Comparison of ENCODE assay signal across 8 cellular contexts in the genomic region with DNA sequence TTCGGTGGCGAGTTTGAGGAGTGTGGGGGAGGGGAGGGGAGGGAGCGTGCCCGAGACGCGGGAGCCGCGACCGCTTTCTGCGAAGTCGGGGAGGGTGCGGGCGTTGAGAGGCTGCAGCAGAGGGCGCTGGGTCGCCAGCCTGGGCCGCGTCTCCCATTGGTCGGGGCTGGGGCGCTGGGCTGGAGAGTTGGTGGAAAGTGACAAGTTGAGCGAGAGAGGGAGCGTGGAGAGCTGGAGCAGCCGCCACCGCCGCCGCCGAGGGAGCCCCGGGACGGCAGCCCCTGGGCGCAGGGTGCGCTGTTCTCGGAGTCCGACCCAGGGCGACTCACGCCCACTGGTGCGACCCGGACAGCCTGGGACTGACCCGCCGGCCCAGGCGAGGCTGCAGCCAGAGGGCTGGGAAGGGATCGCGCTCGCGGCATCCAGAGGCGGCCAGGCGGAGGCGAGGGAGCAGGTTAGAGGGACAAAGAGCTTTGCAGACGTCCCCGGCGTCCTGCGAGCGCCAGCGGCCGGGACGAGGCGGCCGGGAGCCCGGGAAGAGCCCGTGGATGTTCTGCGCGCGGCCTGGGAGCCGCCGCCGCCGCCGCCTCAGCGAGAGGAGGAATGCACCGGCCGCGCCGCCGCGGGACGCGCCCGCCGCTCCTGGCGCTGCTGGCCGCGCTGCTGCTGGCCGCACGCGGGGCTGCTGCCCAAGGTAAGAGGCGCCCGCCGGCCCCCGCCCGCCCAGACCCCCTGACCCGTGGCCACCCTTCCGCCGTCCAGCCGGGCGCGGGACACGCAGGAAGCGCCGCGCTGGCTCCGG. TPM values are rescaled to one million over a fixed set of nuclear protein-coding genes. Genes with fewer than 3 reads are reported as not detected.
DNase-seq lines count a peak whose midpoint lies in the region; ATAC-seq and TF ChIP-seq lines count a peak whose summit lies in the region.

A gene (plus strand): TSS at position 203 of the 802 bp plus-strand sequence.

- peaks cover 10% of the 10 kb centered on the region for H3K27me3 Mint-ChIP-seq in GM23338 (ENCODE audit: insufficient read depth, low read depth, poor library complexity)
- peaks cover 66% of the 10 kb centered on the region for H3K27me3 Mint-ChIP-seq in T-helper 1 cell treated with Interleukin-12 subunit alpha and Interleukin-12 subunit beta and Interleukin-4 antibody, amounts not matched to agents 30 μg/mL and 1 μg/mL, for 36 hours (ENCODE audit: low read depth)

- peak within 1 kb of the TSS; percentile 81 for H3K4me2 ChIP-seq in GM23338

- H3K4me3 ChIP-seq in GM23338 (peak within 1 kb of the TSS; percentile 72), cardiac fibroblast (replicated peaks in 1 of 2; ENCODE audit: low read depth in 2 of 2, low read length in 2 of 2) (peak within 1 kb of the TSS; percentile 80 to 88), skeletal muscle cell (ENCODE audit: low read depth, low read length) (peak within 1 kb of the TSS; percentile 87)

- H3K36me3 ChIP-seq in GM23338 (ENCODE audit: insufficient read depth): no peaks in the 10 kb centered on the region

- H3K27ac ChIP-seq in GM23338 (ENCODE audit: low read depth): peak within 1 kb of the TSS; percentile 98

- TF ChIP-seq CTCF in GM23338 (conservative IDR thresholded peaks at IDR 0.05; ENCODE audit: low read depth in 2 of 2): peak; percentile 49 to 87
- TF ChIP-seq CTCF in cardiac fibroblast (IDR thresholded peaks at IDR 0.05; ENCODE audit: low read depth, low read length): peak; percentile 76

- no peak within 1 kb of the TSS for H2AFZ ChIP-seq in GM23338

- H3K9me2 ChIP-seq in GM23338 (ENCODE audit: insufficient read depth): no peaks in the 10 kb centered on the region

- DNase-seq in DMS153 treated with DMSO at 0.1 percent for 48 hours (lab: John Stamatoyannopoulos, UW; ENCODE audit: unreplicated experiment) (peak; percentile 57), GM23338 (ENCODE audit: low spot score) (peak; percentile 96), NAMALWA (ENCODE audit: low spot score) (peak; percentile 93), cardiac fibroblast (ENCODE audit: low read depth in 2 of 2) (peak; percentile 88), iPS-NIHi11 (ENCODE audit: low spot score) (peak; percentile 89), skeletal muscle cell (ENCODE audit: low read depth) (peak; percentile 64)

- peaks cover 5% of the 10 kb centered on the region; the same call in 1 of the 3 replicates for H3K36me3 Mint-ChIP-seq in GM23338 (ENCODE audit: low read depth)
- H3K36me3 Mint-ChIP-seq in T-helper 1 cell treated with Interleukin-12 subunit alpha and Interleukin-12 subunit beta and Interleukin-4 antibody, amounts not matched to agents 30 μg/mL and 1 μg/mL, for 36 hours (ENCODE audit: low read depth): no peaks in the 10 kb centered on the region

- H4K20me1 ChIP-seq in GM23338 (replicated peaks; ENCODE audit: insufficient read depth): no peaks in the 10 kb centered on the region; the same call in 1 of the 2 replicates

- H3K4me1 ChIP-seq in GM23338 (ENCODE audit: insufficient read depth): peaks cover 51% of the 10 kb centered on the region

- peaks cover 50% of the 10 kb centered on the region for H3K4me1 Mint-ChIP-seq in GM23338
- peaks cover 14% of the 10 kb centered on the region for H3K4me1 Mint-ChIP-seq in T-helper 1 cell treated with Interleukin-12 subunit alpha and Interleukin-12 subunit beta and Interleukin-4 antibody, amounts not matched to agents 30 μg/mL and 1 μg/mL, for 36 hours (ENCODE audit: low read depth)

- 0 out of 2 replicates have a peak, but pooled peaks cover 6% of the 10 kb centered on the region for H3F3A ChIP-seq in GM23338 (replicated peaks; ENCODE audit: low read depth)

- no peaks in the 10 kb centered on the region for H3K27me3 ChIP-seq in GM23338 (ENCODE audit: insufficient read depth)

- H3K27ac Mint-ChIP-seq in GM23338: peak within 1 kb of the TSS; percentile 96; the same call in 1 of the 2 replicates
- H3K27ac Mint-ChIP-seq in T-helper 1 cell treated with Interleukin-12 subunit alpha and Interleukin-12 subunit beta and Interleukin-4 antibody, amounts not matched to agents 30 μg/mL and 1 μg/mL, for 36 hours: no peak within 1 kb of the TSS

- H3K9me3 Mint-ChIP-seq in GM23338: no peaks in the 10 kb centered on the region; the same call in 2 of the 3 replicates
- H3K9me3 Mint-ChIP-seq in T-helper 1 cell treated with Interleukin-12 subunit alpha and Interleukin-12 subunit beta and Interleukin-4 antibody, amounts not matched to agents 30 μg/mL and 1 μg/mL, for 36 hours: no peaks in the 10 kb centered on the region

- peaks cover 32% of the 10 kb centered on the region for H3K79me2 ChIP-seq in GM23338 (replicated peaks; ENCODE audit: insufficient read depth)

- peak within 1 kb of the TSS; percentile 97 for H3K4me3 Mint-ChIP-seq in GM23338
- H3K4me3 Mint-ChIP-seq in T-helper 1 cell treated with Interleukin-12 subunit alpha and Interleukin-12 subunit beta and Interleukin-4 antibody, amounts not matched to agents 30 μg/mL and 1 μg/mL, for 36 hours: peak within 1 kb of the TSS; percentile 72

- peak; percentile 80 for ATAC-seq in GM23338
- no peak for ATAC-seq in HG02763 (IDR thresholded peaks at IDR 0.05; ENCODE audit: unreplicated experiment)

TF ChIP-seq in GM23338, 12 proteins besides CTCF, POLR2A, EP300 and RAD21:
- peak; percentile 55; the same call in 1 of the 2 replicates for TF ChIP-seq CREB1 (CRISPR knock-in tag; IDR thresholded peaks at IDR 0.05; ENCODE audit: low read depth)
- TF ChIP-seq POLR2AphosphoS5 (IDR thresholded peaks at IDR 0.05; ENCODE audit: low read depth): peak; percentile 44; the same call in 1 of the 2 replicates
- no peak for TF ChIP-seq EZH2 (IDR thresholded peaks at IDR 0.05; ENCODE audit: low read depth, unreplicated experiment)

RNA-seq across cellular contexts. Expression of the gene that starts here (rescaled TPM):
- total RNA-seq in GM23338 (2014; rRNA removed; shearing (Covaris generic)): 94.3 and 96.0 TPM in 2 replicates
- 53.8 and 59.7 TPM in 2 replicates for polyA plus RNA-seq in GM23338 (2016; fragmentation: Nextera tagmentation; extraction: Ambion mirVana)
